14 cellular contexts compared by ENCODE assay signal in genomic region chr15:74174216-74174965, GRCh38. TPM values are rescaled to one million over a fixed set of nuclear protein-coding genes. Genes with fewer than 3 reads are reported as not detected.
DNase-seq lines count a peak whose midpoint lies in the region; ATAC-seq and TF ChIP-seq lines count a peak whose summit lies in the region.
"Had no signal": no experiment of that assay in that cellular context is flagged by ENCODE, and none has a peak within 500 bp of the region (broad histone marks: within the 10 kb centered on the region; RNA-seq: fewer than 3 reads in every experiment).

No MANE protein-coding gene starts in this region.

- peak; percentile 24 for DNase-seq in LHCN-M2 (ENCODE audit: low read depth)
- DNase-seq in stromal cell of bone marrow (ENCODE audit: low read depth) = peak; percentile 31
- DNase-seq in omental fat pad (ENCODE audit: low spot score) = no peak
- no peak for DNase-seq in stimulated activated CD4-positive, alpha-beta T cell treated with anti-CD3 and anti-CD28 coated beads, Interleukin-15, amount 100 ng/mL, for 24 hours
- no peak for DNase-seq in NCI-H226
- DNase-seq: DMS53, Kasumi-1, trophoblast cell had no signal

- H3K36me3 ChIP-seq in esophagus (ENCODE audit: control insufficient read depth in 2 of 2, insufficient read depth in 2 of 2, low read length in 1 of 2) (no peaks in the 10 kb centered on the region), mesodermal cell (ENCODE audit: control insufficient read depth, insufficient read depth, low read length) (no peaks in the 10 kb centered on the region)
- H3K36me3 ChIP-seq: SJSA1 had no signal

- no peak for ATAC-seq in GM21723 (IDR thresholded peaks at IDR 0.05; ENCODE audit: unreplicated experiment)
- no peak for ATAC-seq in omental fat pad (ENCODE audit: low FRiP score)

- no peaks in the 10 kb centered on the region for H3K9me3 ChIP-seq in esophagus (ENCODE audit: control insufficient read depth in 2 of 2, insufficient read depth in 1 of 2, low read depth in 1 of 2, low read length in 1 of 2)
- no peaks in the 10 kb centered on the region for H3K9me3 ChIP-seq in mesodermal cell (ENCODE audit: control insufficient read depth, low read length)
- H3K9me3 ChIP-seq: SJSA1 had no signal

- H3K27ac ChIP-seq in esophagus (ENCODE audit: low read depth in 2 of 2, low read length in 1 of 2) (peak overlapping the region; percentile 20 to 30), mesodermal cell (ENCODE audit: low read depth, low read length, severe bottlenecking) (peak overlapping the region; percentile 64)
- H3K27ac ChIP-seq: SJSA1 had no signal

- H3K4me3 ChIP-seq in esophagus (ENCODE audit: low read depth in 1 of 2, low read length in 2 of 2) (peak overlapping the region in 1 of 2 donors; percentile 4), mesodermal cell (ENCODE audit: extremely low read depth, insufficient read depth, low read length, poor library complexity, severe bottlenecking) (no peak overlapping the region)
- H3K4me3 ChIP-seq: lung, SJSA1 had no signal

- no peak for TF ChIP-seq CTCF in omental fat pad (IDR thresholded peaks at IDR 0.05)

- peaks cover under 1 to 3% of the 10 kb centered on the region in 2 donors for H3K4me1 ChIP-seq in esophagus (ENCODE audit: control insufficient read depth in 2 of 2, insufficient read depth in 2 of 2, low read length in 1 of 2)
- H3K4me1 ChIP-seq in mesodermal cell (ENCODE audit: control insufficient read depth, insufficient read depth, low read length, poor library complexity, severe bottlenecking) = peaks cover 42% of the 10 kb centered on the region

- no peaks in the 10 kb centered on the region for H3K27me3 ChIP-seq in esophagus (ENCODE audit: control insufficient read depth in 1 of 2, insufficient read depth in 2 of 2, low read length in 2 of 2)
- H3K27me3 ChIP-seq: SJSA1 had no signal

- WGBS in esophagus, 2 donors = 72% methylated on average over 22 of the region's 22 CpGs
- WGBS in mesodermal cell (ENCODE audit: insufficient coverage in 2 of 2), 2 experiments = 76 to 84% methylated on average over 15 to 22 of the region's 22 CpGs

RNA-seq across cellular contexts. Expression of gene ISLR, which starts 0.9 kb away (rescaled TPM):
- total RNA-seq in LHCN-M2 (2014; rRNA removed) = 0.13 and 0.34 TPM in 2 replicates
- polyA plus RNA-seq in LHCN-M2 (2012) = 0.18 TPM
- polyA plus RNA-seq in esophagus = 1 to 10 TPM; 2.3 to 5.3 TPM
- 17.4 TPM for polyA plus RNA-seq in mesodermal cell (2013, experiment 1 of 2)
- polyA plus RNA-seq in mesodermal cell (2013, experiment 2 of 2) = 12.7 TPM
- total RNA-seq in omental fat pad = 100 to 1,000 TPM in 1 of 4 donors, 10 to 100 TPM in 3; 30.6 to 110 (median 65.5) TPM
- total RNA-seq: epithelial cell of proximal tubule, SJSA1 had no signal

RNA-seq across cellular contexts. Expression of gene STRA6, which starts 28.2 kb away (rescaled TPM):
- 0.06 TPM in 1 of 2 replicates, not detected in the other for total RNA-seq in LHCN-M2 (2014; rRNA removed)
- 0.02 TPM for polyA plus RNA-seq in LHCN-M2 (2012)
- under 1 TPM; 0.65 to 0.79 TPM for polyA plus RNA-seq in esophagus
- 51.9 TPM for polyA plus RNA-seq in mesodermal cell (2013, experiment 1 of 2)
- 51.2 TPM for polyA plus RNA-seq in mesodermal cell (2013, experiment 2 of 2)
- under 1 TPM in 1 of 4 donors, not detected in 3; 0.19 TPM for total RNA-seq in omental fat pad

RNA-seq across cellular contexts. Expression of gene ISLR2, which starts 44.0 kb away (rescaled TPM):
- not detected in 2 replicates for total RNA-seq in LHCN-M2 (2014; rRNA removed)
- polyA plus RNA-seq in LHCN-M2 (2012) = 0.09 TPM
- under 1 TPM; 0.10 to 0.12 TPM for polyA plus RNA-seq in esophagus
- polyA plus RNA-seq in mesodermal cell (2013, experiment 1 of 2) = 2.3 TPM
- 1.3 TPM for polyA plus RNA-seq in mesodermal cell (2013, experiment 2 of 2)
- total RNA-seq in omental fat pad = 1 to 10 TPM in 2 of 4 donors, under 1 TPM in 1, not detected in 1; 0.69 to 4.7 (median 1.1) TPM
- total RNA-seq: epithelial cell of proximal tubule, SJSA1 had no signal

Comparison
In these comparisons a context has a peak if more than half of its experiments do, and no peak if none do; other contexts are left out.
1. DNase-seq: peak in LHCN-M2 (single experiment) and stromal cell of bone marrow (single experiment); none in omental fat pad (single experiment), stimulated activated CD4-positive, alpha-beta T cell treated with anti-CD3 and anti-CD28 coated beads, Interleukin-15, amount 100 ng/mL, for 24 hours (single experiment) and NCI-H226 (single experiment).
2. RNA of gene ISLR, which starts 0.9 kb away (total RNA-seq): 30.6 to 110 TPM in omental fat pad; 0.13 to 0.34 TPM in LHCN-M2; every median in the first group is over 10 times any median in the second.